In genomic region chr4:6121941-6122340, GRCh38 we compare ENCODE assay signal across 29 cellular contexts.
"Had no signal": no experiment of that assay in that cellular context is flagged by ENCODE, and none has a peak within 500 bp of the region (broad histone marks: within the 10 kb centered on the region; RNA-seq: fewer than 3 reads in every experiment).

No MANE protein-coding gene starts in this region.

- H3K27me3 Mint-ChIP-seq: activated CD4-positive, alpha-beta memory T cell treated with anti-CD3 and anti-CD28 coated beads for 36 hours; activated CD4-positive, alpha-beta T cell treated with anti-CD3 and anti-CD28 coated beads for 36 hours; activated naive CD8-positive, alpha-beta T cell; activated T-helper 17 cell treated with anti-CD3 and anti-CD28 coated beads, Interleukin-2, amount 50 U/mL, for 72 hours; effector memory CD8-positive, alpha-beta T cell had no signal

- H3K36me3 Mint-ChIP-seq: activated CD4-positive, alpha-beta memory T cell treated with anti-CD3 and anti-CD28 coated beads for 36 hours; activated naive CD8-positive, alpha-beta T cell had no signal

- DNase-seq: activated CD4-positive, alpha-beta memory T cell treated with anti-CD3 and anti-CD28 coated beads for 36 hours; activated CD4-positive, alpha-beta T cell treated with anti-CD3 and anti-CD28 coated beads for 36 hours; activated CD4-positive, alpha-beta T cell treated with anti-CD3 and anti-CD28 coated beads, Interleukin-2, amount 10 ng/mL, durations not matched to agents 24 days and 14 days; activated CD4-positive, CD25-positive, alpha-beta regulatory T cell; activated CD4-positive, CD25-positive, alpha-beta regulatory T cell treated with anti-CD3 and anti-CD28 coated beads, Interleukin-2, amount 50 U/mL, for 72 hours; activated CD8-positive, alpha-beta T cell treated with anti-CD3 and anti-CD28 coated beads, Interleukin-2, amount 10 ng/mL, durations not matched to agents 7 days and 5 days; activated gamma-delta T cell treated with Interleukin-2 at 50 U/mL for 16 hours; activated naive CD4-positive, alpha-beta T cell treated with anti-CD3 and anti-CD28 coated beads, Interleukin-2, amount 50 U/mL, for 16 hours; activated naive CD4-positive, alpha-beta T cell treated with Interleukin-2 at 50 U/mL for 16 hours; activated T-cell treated with anti-CD3 and anti-CD28 coated beads, Interleukin-2, amount 50 U/mL, for 4 hours; amygdala; body of pancreas; central memory CD4-positive, alpha-beta T cell; cerebellar nuclear complex; colonic mucosa; dorsolateral prefrontal cortex; effector CD4-positive, alpha-beta T cell; effector memory CD8-positive, alpha-beta T cell; erythroblast; foreskin keratinocyte; gastrocnemius medialis; glutamatergic neuron; heart left ventricle; T-helper 1 cell; T-helper 2 cell had no signal

- ATAC-seq: activated CD4-positive, alpha-beta T cell treated with anti-CD3 and anti-CD28 coated beads for 36 hours; activated CD8-positive, alpha-beta T cell treated with anti-CD3 and anti-CD28 coated beads, Interleukin-2, amount 10 ng/mL, durations not matched to agents 7 days and 5 days; activated T-cell treated with anti-CD3 and anti-CD28 coated beads, Interleukin-2, amount 50 U/mL, for 4 hours; activated T-helper 17 cell treated with anti-CD3 and anti-CD28 coated beads, Interleukin-2, amount 50 U/mL, for 72 hours; body of pancreas; effector memory CD8-positive, alpha-beta T cell; foreskin keratinocyte; gastrocnemius medialis; heart left ventricle had no signal

- H3K4me3 ChIP-seq: body of pancreas, colonic mucosa, dorsolateral prefrontal cortex, esophagus muscularis mucosa, gastrocnemius medialis, heart left ventricle had no signal

- H3K36me3 ChIP-seq: colonic mucosa, esophagus muscularis mucosa, gastrocnemius medialis, heart left ventricle had no signal

- H3K4me1 Mint-ChIP-seq: activated CD4-positive, alpha-beta T cell treated with anti-CD3 and anti-CD28 coated beads for 36 hours; activated T-helper 17 cell treated with anti-CD3 and anti-CD28 coated beads, Interleukin-2, amount 50 U/mL, for 72 hours had no signal

- H3K4me1 ChIP-seq: body of pancreas, colonic mucosa, esophagus muscularis mucosa, foreskin keratinocyte, gastrocnemius medialis, heart left ventricle had no signal

- H3K27me3 ChIP-seq: body of pancreas, colonic mucosa, dorsolateral prefrontal cortex, foreskin keratinocyte, gastrocnemius medialis had no signal

- H3K9me3 ChIP-seq: body of pancreas, colonic mucosa, esophagus muscularis mucosa, gastrocnemius medialis, heart left ventricle had no signal

- H3K27ac ChIP-seq: body of pancreas, colonic mucosa, esophagus muscularis mucosa, foreskin keratinocyte, gastrocnemius medialis, heart left ventricle had no signal

- H3K4me3 Mint-ChIP-seq: activated CD4-positive, alpha-beta memory T cell treated with anti-CD3 and anti-CD28 coated beads for 36 hours; activated CD4-positive, alpha-beta T cell treated with anti-CD3 and anti-CD28 coated beads for 36 hours; activated CD4-positive, alpha-beta T cell treated with anti-CD3 and anti-CD28 coated beads, Interleukin-2, amount 10 ng/mL, durations not matched to agents 24 days and 14 days; activated CD8-positive, alpha-beta T cell treated with anti-CD3 and anti-CD28 coated beads, Interleukin-2, amount 10 ng/mL, durations not matched to agents 7 days and 5 days; activated naive CD8-positive, alpha-beta T cell; activated T-cell treated with anti-CD3 and anti-CD28 coated beads, Interleukin-2, amount 50 U/mL, for 4 hours; activated T-helper 17 cell treated with anti-CD3 and anti-CD28 coated beads, Interleukin-2, amount 50 U/mL, for 72 hours; dendritic cell treated with granulocyte-macrophage colony-stimulating factor and Interleukin-4, amounts not matched to agents 40 ng/mL and 50 ng/mL, for 4 days; effector memory CD8-positive, alpha-beta T cell had no signal

- H3K27ac Mint-ChIP-seq: activated CD4-positive, alpha-beta memory T cell treated with anti-CD3 and anti-CD28 coated beads for 36 hours; activated CD4-positive, alpha-beta T cell treated with anti-CD3 and anti-CD28 coated beads for 36 hours; activated CD4-positive, alpha-beta T cell treated with anti-CD3 and anti-CD28 coated beads, Interleukin-2, amount 10 ng/mL, durations not matched to agents 24 days and 14 days; activated CD8-positive, alpha-beta T cell treated with anti-CD3 and anti-CD28 coated beads, Interleukin-2, amount 10 ng/mL, durations not matched to agents 7 days and 5 days; activated naive CD8-positive, alpha-beta T cell; activated T-helper 17 cell treated with anti-CD3 and anti-CD28 coated beads, Interleukin-2, amount 50 U/mL, for 72 hours; dendritic cell treated with granulocyte-macrophage colony-stimulating factor and Interleukin-4, amounts not matched to agents 40 ng/mL and 50 ng/mL, for 4 days; effector memory CD8-positive, alpha-beta T cell had no signal

- H3K9me3 Mint-ChIP-seq: activated CD4-positive, alpha-beta memory T cell treated with anti-CD3 and anti-CD28 coated beads for 36 hours; activated CD4-positive, alpha-beta T cell treated with anti-CD3 and anti-CD28 coated beads, Interleukin-2, amount 10 ng/mL, durations not matched to agents 24 days and 14 days; activated T-cell treated with anti-CD3 and anti-CD28 coated beads, Interleukin-2, amount 50 U/mL, for 4 hours; activated T-helper 17 cell treated with anti-CD3 and anti-CD28 coated beads, Interleukin-2, amount 50 U/mL, for 72 hours; dendritic cell treated with granulocyte-macrophage colony-stimulating factor and Interleukin-4, amounts not matched to agents 40 ng/mL and 50 ng/mL, for 4 days; effector memory CD8-positive, alpha-beta T cell had no signal
